In genomic region chr20:7926767-7927166, GRCh38 we compare ENCODE assay signal across 9 cellular contexts. TPM values are rescaled to one million over a fixed set of nuclear protein-coding genes. Genes with fewer than 3 reads are reported as not detected.
DNase-seq lines count a peak whose midpoint lies in the region; ATAC-seq and TF ChIP-seq lines count a peak whose summit lies in the region.
"Had no signal": no experiment of that assay in that cellular context is flagged by ENCODE, and none has a peak within 500 bp of the region (broad histone marks: within the 10 kb centered on the region; RNA-seq: fewer than 3 reads in every experiment).

No MANE protein-coding gene starts in this region.

- no peaks in the 10 kb centered on the region for H3K4me1 Mint-ChIP-seq in neural crest cell
- no peaks in the 10 kb centered on the region for H3K4me1 Mint-ChIP-seq in immature natural killer cell
- no peaks in the 10 kb centered on the region for H3K4me1 Mint-ChIP-seq in activated CD4-positive, alpha-beta T cell treated with anti-CD3 and anti-CD28 coated beads, Interleukin-2, amount 10 ng/mL, durations not matched to agents 24 days and 14 days

- H3K9me3 Mint-ChIP-seq in neural crest cell (no peaks in the 10 kb centered on the region), immature natural killer cell (no peaks in the 10 kb centered on the region)
- H3K9me3 Mint-ChIP-seq in activated CD4-positive, alpha-beta T cell treated with anti-CD3 and anti-CD28 coated beads, Interleukin-2, amount 10 ng/mL, durations not matched to agents 24 days and 14 days: no peaks in the 10 kb centered on the region

- H3K27me3 ChIP-seq in MG63: no peaks in the 10 kb centered on the region

- H3K27ac Mint-ChIP-seq in neural crest cell (ENCODE audit: unreplicated experiment) (no peak overlapping the region), immature natural killer cell (no peak overlapping the region)
- H3K27ac Mint-ChIP-seq in activated CD4-positive, alpha-beta T cell treated with anti-CD3 and anti-CD28 coated beads, Interleukin-2, amount 10 ng/mL, durations not matched to agents 24 days and 14 days: no peak overlapping the region

- H3K27me3 Mint-ChIP-seq in neural crest cell (ENCODE audit: low read depth): peaks cover 6% of the 10 kb centered on the region
- peaks cover 2 to 7% (median 7%) of the 10 kb centered on the region in 3 donors for H3K27me3 Mint-ChIP-seq in immature natural killer cell (ENCODE audit: low read depth in 3 of 3)
- H3K27me3 Mint-ChIP-seq in activated CD4-positive, alpha-beta T cell treated with anti-CD3 and anti-CD28 coated beads, Interleukin-2, amount 10 ng/mL, durations not matched to agents 24 days and 14 days: no peaks in the 10 kb centered on the region

- H3K36me3 Mint-ChIP-seq in neural crest cell (ENCODE audit: low read depth): no peaks in the 10 kb centered on the region
- no peaks in the 10 kb centered on the region for H3K36me3 Mint-ChIP-seq in immature natural killer cell
- H3K36me3 Mint-ChIP-seq in activated CD4-positive, alpha-beta T cell treated with anti-CD3 and anti-CD28 coated beads, Interleukin-2, amount 10 ng/mL, durations not matched to agents 24 days and 14 days (ENCODE audit: low read depth): no peaks in the 10 kb centered on the region

- H3K4me3 Mint-ChIP-seq in neural crest cell (no peak overlapping the region), immature natural killer cell (no peak overlapping the region)
- no peak overlapping the region for H3K4me3 Mint-ChIP-seq in activated CD4-positive, alpha-beta T cell treated with anti-CD3 and anti-CD28 coated beads, Interleukin-2, amount 10 ng/mL, durations not matched to agents 24 days and 14 days

- H3K36me3 ChIP-seq in MG63: no peaks in the 10 kb centered on the region

- intact Hi-C loops in activated CD4-positive, alpha-beta T cell treated with anti-CD3 and anti-CD28 coated beads, Interleukin-2, amount 10 ng/mL, durations not matched to agents 24 days and 14 days (cut with micrococcal nuclease): no loop called here

- DNase-seq in ELR (ENCODE audit: low read depth) (peak; percentile 62), MG63 (peak; percentile 14), cardiac fibroblast (ENCODE audit: low read depth in 2 of 2) (peak; percentile 71 to 78), neural crest cell (ENCODE audit: low read depth, low spot score) (no peak), NK-92 (lab: John Stamatoyannopoulos, UW; ENCODE audit: unreplicated experiment) (no peak), immature natural killer cell (no peak)
- DNase-seq in activated CD4-positive, alpha-beta T cell treated with anti-CD3 and anti-CD28 coated beads, Interleukin-2, amount 10 ng/mL, durations not matched to agents 24 days and 14 days: no peak
- DNase-seq: occipital lobe had no signal

- TF ChIP-seq CTCF in cardiac fibroblast (IDR thresholded peaks at IDR 0.05; ENCODE audit: low read depth, low read length): peak; percentile 58
- TF ChIP-seq CTCF in neural crest cell (conservative IDR thresholded peaks at IDR 0.05): peak; percentile 69

- no peaks in the 10 kb centered on the region for H3K9me3 ChIP-seq in MG63

- ATAC-seq in HG03432 (IDR thresholded peaks at IDR 0.05; ENCODE audit: unreplicated experiment): no peak

- H3K4me3 ChIP-seq in MG63: no peak overlapping the region
- no peak overlapping the region for H3K4me3 ChIP-seq in cardiac fibroblast (replicated peaks in 1 of 2; ENCODE audit: low read depth in 2 of 2, low read length in 2 of 2)

RNA-seq across cellular contexts. Expression of gene HAO1, which starts 13.5 kb away (rescaled TPM):
- total RNA-seq in MG63 (2014; rRNA removed; shearing (Covaris generic); ENCODE audit: low replicate concordance): not detected in 2 replicates
- total RNA-seq in neural crest cell: not detected in 2 replicates
- not detected for polyA plus RNA-seq in immature natural killer cell
- total RNA-seq in activated CD4-positive, alpha-beta T cell treated with anti-CD3 and anti-CD28 coated beads, Interleukin-2, amount 10 ng/mL, durations not matched to agents 24 days and 14 days: not detected in 2 replicates
- total RNA-seq: occipital lobe had no signal

Comparison
In these comparisons a context has a peak if more than half of its experiments do, and no peak if none do; other contexts are left out.
1. DNase-seq: peak in ELR (single experiment), MG63 (single experiment) and cardiac fibroblast (2 of 2); none in neural crest cell (single experiment), NK-92 (single experiment), immature natural killer cell (0 of 3) and activated CD4-positive, alpha-beta T cell treated with anti-CD3 and anti-CD28 coated beads, Interleukin-2, amount 10 ng/mL, durations not matched to agents 24 days and 14 days (single experiment).